31 cellular contexts compared by ENCODE assay signal in the genomic region with DNA sequence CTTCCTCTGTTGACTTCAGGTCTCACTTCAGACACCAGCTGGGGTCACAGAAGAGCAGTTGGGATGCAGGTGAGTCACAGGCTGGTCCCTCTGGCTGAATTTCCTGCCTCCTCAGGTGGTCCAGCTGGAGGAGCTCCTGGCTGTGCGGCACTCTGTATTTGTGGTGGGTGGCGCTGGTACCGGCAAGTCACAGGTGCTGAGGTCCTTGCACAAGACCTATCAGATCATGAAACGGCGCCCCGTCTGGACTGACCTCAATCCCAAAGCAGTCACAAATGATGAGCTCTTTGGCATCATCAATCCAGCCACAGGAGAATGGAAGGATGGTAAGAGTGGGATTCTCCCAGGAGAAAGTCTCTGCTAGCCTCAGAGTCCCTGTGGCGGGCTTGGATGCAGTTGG.
DNase-seq lines count a peak whose midpoint lies in the region; ATAC-seq and TF ChIP-seq lines count a peak whose summit lies in the region.
"Had no signal": no experiment of that assay in that cellular context is flagged by ENCODE, and none has a peak within 500 bp of the region (broad histone marks: within the 10 kb centered on the region; RNA-seq: fewer than 3 reads in every experiment).

No MANE protein-coding gene starts in this region.

- no peaks in the 10 kb centered on the region for H3K36me3 ChIP-seq in neuronal stem cell (replicated peaks in 1 of 2; ENCODE audit: control insufficient read depth in 2 of 2, insufficient read depth in 2 of 2, low read length in 2 of 2)
- H3K36me3 ChIP-seq: BE2C; BLaER1; BLaER1 treated with 17β-estradiol and CSF1 and Interleukin-3, amounts not matched to agents 10 nM and 100 nM had no signal

- H4K8ac ChIP-seq in neuronal stem cell (ENCODE audit: low read depth, low read length), result peak overlapping the region; percentile 32

- no peaks in the 10 kb centered on the region for H3K27me3 Mint-ChIP-seq in osteocyte (ENCODE audit: unreplicated experiment)
- H3K27me3 Mint-ChIP-seq: B cell; CD4-positive, alpha-beta memory T cell; CD4-positive, alpha-beta T cell; CD4-positive, CD25-positive, alpha-beta regulatory T cell had no signal

- no peak overlapping the region for H4K91ac ChIP-seq in neuronal stem cell (ENCODE audit: low read depth, low read length, poor library complexity)

- no peak overlapping the region for H2BK120ac ChIP-seq in neuronal stem cell (ENCODE audit: low read depth, low read length)

- H3K4me1 Mint-ChIP-seq in osteocyte (ENCODE audit: unreplicated experiment), result no peaks in the 10 kb centered on the region
- H3K4me1 Mint-ChIP-seq: B cell; CD14-positive monocyte; CD4-positive, alpha-beta memory T cell; CD4-positive, CD25-positive, alpha-beta regulatory T cell; CD8-positive, alpha-beta memory T cell had no signal

- no peak for TF ChIP-seq CTCF in osteocyte (IDR thresholded peaks at IDR 0.05)

- H3K9ac ChIP-seq in neuronal stem cell (ENCODE audit: low read depth, low read length, poor library complexity), result no peak overlapping the region
- H3K9ac ChIP-seq: BLaER1; BLaER1 treated with 17β-estradiol and CSF1 and Interleukin-3, amounts not matched to agents 10 nM and 100 nM had no signal

- H3K36me3 Mint-ChIP-seq in osteocyte (ENCODE audit: unreplicated experiment), result no peaks in the 10 kb centered on the region
- H3K36me3 Mint-ChIP-seq: CD14-positive monocyte; CD4-positive, alpha-beta memory T cell; CD4-positive, CD25-positive, alpha-beta regulatory T cell; CD8-positive, alpha-beta memory T cell; CD8-positive, alpha-beta T cell had no signal

- H3K4me3 Mint-ChIP-seq in osteocyte (ENCODE audit: unreplicated experiment), result no peak overlapping the region
- H3K4me3 Mint-ChIP-seq: B cell; CD14-positive monocyte; CD4-positive, alpha-beta memory T cell; CD4-positive, alpha-beta T cell; CD4-positive, CD25-positive, alpha-beta regulatory T cell; CD8-positive, alpha-beta memory T cell; CD8-positive, alpha-beta T cell had no signal

- H2AFZ ChIP-seq in neuronal stem cell (ENCODE audit: low read length), result no peak overlapping the region

- H3K27ac ChIP-seq in neuronal stem cell (replicated peaks; ENCODE audit: low read length), result no peak overlapping the region
- H3K27ac ChIP-seq: 22Rv1; A549; BLaER1; BLaER1 treated with 17β-estradiol and CSF1 and Interleukin-3, amounts not matched to agents 10 nM and 100 nM; C4-2B had no signal

- DNase-seq in neuronal stem cell (ENCODE audit: low spot score) (no peak), osteocyte (ENCODE audit: extremely low spot score, unreplicated experiment) (peak; percentile 80), left cardiac atrium (no peak), posterior cingulate gyrus (no peak)
- DNase-seq: 8988T; ACHN; AML-193; BE2C; C1 segment of cervical spinal cord; Caco-2; Calu3; CD4-positive, alpha-beta memory T cell; CD4-positive, alpha-beta T cell; CD4-positive, CD25-positive, alpha-beta regulatory T cell; CD8-positive, alpha-beta memory T cell; CD8-positive, alpha-beta T cell; COR-L47; DMS 273 treated with DMSO at 0.1 percent for 48 hours; DMS153; DMS53; DMS79; DMS79 treated with DMSO at 0.1 percent for 48 hours; DND-41; EL had no signal

- H2BK12ac ChIP-seq in neuronal stem cell (ENCODE audit: low read length), result no peak overlapping the region

- H2BK15ac ChIP-seq in neuronal stem cell (ENCODE audit: low read length), result no peak overlapping the region

- H3K9me3 Mint-ChIP-seq in osteocyte (ENCODE audit: unreplicated experiment), result peaks cover 12% of the 10 kb centered on the region

- intact Hi-C loops in left cardiac atrium (cut with DNase I) (no loop called here), posterior cingulate gyrus (cut with DNase I) (no loop called here)

- no peak for ATAC-seq in left cardiac atrium
- ATAC-seq: A549; CD8-positive, alpha-beta T cell had no signal

- H3K27me3 ChIP-seq in neuronal stem cell (ENCODE audit: control insufficient read depth in 3 of 3, insufficient read depth in 3 of 3, low read depth in 1 of 3, low read length in 3 of 3), result no peaks in the 10 kb centered on the region
- H3K27me3 ChIP-seq: BE2C; BLaER1; BLaER1 treated with 17β-estradiol and CSF1 and Interleukin-3, amounts not matched to agents 10 nM and 100 nM had no signal

- peaks cover 0 to 4% of the 10 kb centered on the region in 2 donors for H3K9me3 ChIP-seq in neuronal stem cell (replicated peaks in 1 of 2; ENCODE audit: control insufficient read depth in 2 of 2, insufficient read depth in 1 of 2, low read depth in 1 of 2, low read length in 2 of 2)
- H3K9me3 ChIP-seq: BE2C, Caco-2 had no signal

- no peak overlapping the region for H2BK5ac ChIP-seq in neuronal stem cell (ENCODE audit: low read length)

- H3K23ac ChIP-seq in neuronal stem cell (ENCODE audit: low read depth, low read length, poor library complexity), result no peak overlapping the region

- no peaks in the 10 kb centered on the region for H3K79me1 ChIP-seq in neuronal stem cell (ENCODE audit: low read depth, low read length)

- no peak overlapping the region for H2AK5ac ChIP-seq in neuronal stem cell (ENCODE audit: low read depth, low read length)

- no peak overlapping the region for H3K4ac ChIP-seq in neuronal stem cell (ENCODE audit: low read length)

- H3K27ac Mint-ChIP-seq in osteocyte (ENCODE audit: unreplicated experiment), result no peak overlapping the region
- H3K27ac Mint-ChIP-seq: B cell; CD4-positive, alpha-beta memory T cell; CD4-positive, alpha-beta T cell; CD4-positive, CD25-positive, alpha-beta regulatory T cell; CD8-positive, alpha-beta memory T cell; CD8-positive, alpha-beta T cell had no signal

- WGBS in neuronal stem cell (ENCODE audit: extremely low coverage in 2 of 2, insufficient read length in 2 of 2, insufficient replicate concordance in 1 of 2), 2 donors, result no CpG with 5 or more reads among the region's 7 CpGs

- H3K4me1 ChIP-seq in neuronal stem cell (ENCODE audit: control insufficient read depth in 2 of 2, insufficient read depth in 1 of 2, low read depth in 1 of 2, low read length in 2 of 2), result no peaks in the 10 kb centered on the region
- H3K4me1 ChIP-seq: A549, BE2C, BLaER1, Caco-2 had no signal

- H3K4me3 ChIP-seq in neuronal stem cell (ENCODE audit: low read length in 2 of 2), result no peak overlapping the region
- H3K4me3 ChIP-seq: A549; BLaER1; BLaER1 treated with 17β-estradiol and CSF1 and Interleukin-3, amounts not matched to agents 10 nM and 100 nM had no signal

- no peak overlapping the region for H3K14ac ChIP-seq in neuronal stem cell (ENCODE audit: low read length)

- no peak overlapping the region for H3K4me2 ChIP-seq in neuronal stem cell (ENCODE audit: insufficient read depth, low read length, poor library complexity, severe bottlenecking)
- H3K4me2 ChIP-seq: A549; BLaER1; BLaER1 treated with 17β-estradiol and CSF1 and Interleukin-3, amounts not matched to agents 10 nM and 100 nM had no signal

- peak overlapping the region; percentile 19 for H3K18ac ChIP-seq in neuronal stem cell (ENCODE audit: low read length)
